Comparison of ENCODE assay signal across 10 cellular contexts in genomic region chr10:105161149-105161548, GRCh38.
"Had no signal": no experiment of that assay in that cellular context is flagged by ENCODE, and none has a peak within 500 bp of the region (broad histone marks: within the 10 kb centered on the region; RNA-seq: fewer than 3 reads in every experiment).

No MANE protein-coding gene starts in this region.

- H3K9ac ChIP-seq: GM23248 had no signal

- H2AFZ ChIP-seq: GM23248, GM23338 had no signal

- H3K4me3 ChIP-seq: GM23248, GM23338, HAP-1 had no signal

- H3K9me3 ChIP-seq: HAP-1 had no signal

- H3K4me1 ChIP-seq: HAP-1 had no signal

- DNase-seq: GM23248, GOT3, H9, HCEC 1CT, HFFc6 had no signal

- H3K27ac ChIP-seq: GM23248 had no signal

- FAIRE-seq: H1, H54 had no signal

- H3K4me2 ChIP-seq: GM23338 had no signal

- H3K36me3 ChIP-seq: HAP-1 had no signal

- ATAC-seq: GM23338, HCT116 had no signal
